ENCODE assay signal across 9 cellular contexts in the genomic region with DNA sequence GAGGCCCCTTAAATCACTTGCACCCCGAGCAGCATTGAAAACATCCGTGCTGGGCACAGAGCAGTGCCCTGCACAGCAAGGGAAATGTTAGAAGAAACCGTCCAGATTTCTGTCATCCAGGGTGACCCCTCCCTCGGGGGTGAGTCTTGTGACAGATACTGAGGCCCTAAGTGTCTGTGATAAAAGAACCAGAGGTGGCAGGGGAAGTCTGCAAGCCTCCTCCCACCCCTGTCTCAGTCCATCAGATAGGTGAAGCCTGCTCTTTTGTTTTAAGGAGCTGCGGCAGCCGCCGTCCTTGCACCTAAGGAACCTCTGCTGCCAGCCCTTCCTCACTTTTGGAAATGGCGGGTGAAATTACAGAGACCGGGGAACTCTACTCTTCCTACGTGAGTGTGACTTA. TPM values are rescaled to one million over a fixed set of nuclear protein-coding genes. Genes with fewer than 3 reads are reported as not detected.
DNase-seq lines count a peak whose midpoint lies in the region; ATAC-seq, FAIRE-seq and TF ChIP-seq lines count a peak whose summit lies in the region.
"Had no signal": no experiment of that assay in that cellular context is flagged by ENCODE, and none has a peak within 500 bp of the region (broad histone marks: within the 10 kb centered on the region; RNA-seq: fewer than 3 reads in every experiment).

No MANE protein-coding gene starts in this region.

- peaks cover 6 to 13% of the 10 kb centered on the region in 2 experiments; a peak in 3 of 4 replicates for H3K36me3 ChIP-seq in GM12878 (ENCODE audit: control insufficient read depth in 2 of 2, insufficient read depth in 2 of 2, low read length in 1 of 2)
- H3K36me3 ChIP-seq in urinary bladder (ENCODE audit: insufficient read depth): no peaks in the 10 kb centered on the region

- intact Hi-C loops in GM12878 (cut with micrococcal nuclease; ENCODE audit: unreplicated experiment): no loop called here

- H3K36me3 Mint-ChIP-seq in activated naive CD4-positive, alpha-beta T cell treated with anti-CD3 and anti-CD28 coated beads, Interleukin-2, amount 50 U/mL, for 24 hours: peaks cover 8% of the 10 kb centered on the region
- H3K36me3 Mint-ChIP-seq in activated naive CD4-positive, alpha-beta T cell treated with anti-CD3 and anti-CD28 coated beads, Interleukin-2, amount 50 U/mL, for 72 hours: peaks cover 10 to 27% of the 10 kb centered on the region in 2 donors
- peaks cover 11% of the 10 kb centered on the region for H3K36me3 Mint-ChIP-seq in memory B cell

- FAIRE-seq in GM12878 (lab: Jason Lieb, UNC): no peak

- peak overlapping the region; percentile 99 for H3K4me3 Mint-ChIP-seq in activated naive CD4-positive, alpha-beta T cell treated with anti-CD3 and anti-CD28 coated beads, Interleukin-2, amount 50 U/mL, for 24 hours
- peak overlapping the region; percentile 94 for H3K4me3 Mint-ChIP-seq in memory B cell

- peak overlapping the region; percentile 73 for H3K4me3 ChIP-seq in GM12878
- peak overlapping the region; percentile 71 for H3K4me3 ChIP-seq in urinary bladder (ENCODE audit: low read depth, low read length)

- H3K9ac ChIP-seq in GM12878 (ENCODE audit: control insufficient read depth, insufficient read depth, low read length): peak overlapping the region; percentile 83

- in situ Hi-C loops in GM12878 (cut with MboI): no loop called here

- no peak for TF ChIP-seq POLR2A in GM12878 (IDR thresholded peaks at IDR 0.05; ENCODE audit: low read depth, low read length)

- H3K27ac ChIP-seq in GM12878 (ENCODE audit: control insufficient read depth, insufficient read depth) (no peak overlapping the region), urinary bladder (ENCODE audit: low read depth) (no peak overlapping the region)

- H2AFZ ChIP-seq in GM12878 (ENCODE audit: control insufficient read depth, low read depth, low read length): no peak overlapping the region

- RAD21 ChIA-PET in GM12878 (lab: Charles Lee; ENCODE audit: unreplicated experiment): interaction anchor here (0.6 to 3.1 kb wide), 9 partner anchors 18 to 395 kb away, joined by 3 to 11 read pairs (median 4); a partner anchor contains a TSS

- no peak overlapping the region for H3K27ac Mint-ChIP-seq in activated naive CD4-positive, alpha-beta T cell treated with anti-CD3 and anti-CD28 coated beads, Interleukin-2, amount 50 U/mL, for 24 hours
- peak overlapping the region in 1 of 2 donors; percentile 94 for H3K27ac Mint-ChIP-seq in activated naive CD4-positive, alpha-beta T cell treated with anti-CD3 and anti-CD28 coated beads, Interleukin-2, amount 50 U/mL, for 72 hours
- no peak overlapping the region for H3K27ac Mint-ChIP-seq in memory B cell

- POLR2A ChIA-PET in GM12878 (lab: Charles Lee): interaction anchor here (0.7 to 2.3 kb wide), 7 partner anchors 17 to 96 kb away, joined by 3 to 15 read pairs (median 5); a partner anchor contains a TSS

- no peak for TF ChIP-seq EP300 in GM12878 (IDR thresholded peaks at IDR 0.05; ENCODE audit: borderline replicate concordance in 1 of 2, control insufficient read depth in 1 of 2, low read depth in 2 of 2, low read length in 2 of 2)

- H3K9me3 Mint-ChIP-seq in activated naive CD4-positive, alpha-beta T cell treated with anti-CD3 and anti-CD28 coated beads, Interleukin-2, amount 50 U/mL, for 24 hours: no peaks in the 10 kb centered on the region
- no peaks in the 10 kb centered on the region for H3K9me3 Mint-ChIP-seq in activated naive CD4-positive, alpha-beta T cell treated with anti-CD3 and anti-CD28 coated beads, Interleukin-2, amount 50 U/mL, for 72 hours
- H3K9me3 Mint-ChIP-seq in memory B cell: no peaks in the 10 kb centered on the region

- no peaks in the 10 kb centered on the region; the same call in 1 of the 2 replicates for H4K20me1 ChIP-seq in GM12878 (ENCODE audit: control insufficient read depth, insufficient read depth)

- peaks cover 28% of the 10 kb centered on the region for H3K4me1 ChIP-seq in GM12878 (ENCODE audit: control insufficient read depth, insufficient read depth, low read length)
- no peaks in the 10 kb centered on the region for H3K4me1 ChIP-seq in urinary bladder (ENCODE audit: insufficient read depth)

- no peaks in the 10 kb centered on the region for H3K27me3 ChIP-seq in GM12878 (replicated peaks in 1 of 2; ENCODE audit: control insufficient read depth in 2 of 2, insufficient read depth in 2 of 2, low read length in 1 of 2)

- H3K9me3 ChIP-seq in GM12878 (replicated peaks; ENCODE audit: control insufficient read depth, insufficient read depth, low read length): no peaks in the 10 kb centered on the region

- CTCF ChIA-PET in GM12878 (lab: Yijun Ruan, JAX): interaction anchor here (1.6 to 3.4 kb wide), 4 partner anchors 15 to 40 kb away, joined by 3 to 17 read pairs (median 14); a partner anchor contains a TSS

- no peak for TF ChIP-seq RAD21 in GM12878 (IDR thresholded peaks at IDR 0.05; ENCODE audit: insufficient read depth, low read depth, low read length)

- no peak for ATAC-seq in activated naive CD4-positive, alpha-beta T cell treated with anti-CD3 and anti-CD28 coated beads, Interleukin-2, amount 50 U/mL, for 72 hours
- ATAC-seq in GM12878: peak; percentile 1; the same call in 1 of the 3 replicates
- ATAC-seq in memory B cell (ENCODE audit: low read depth): no peak
- ATAC-seq in HG03045 (IDR thresholded peaks at IDR 0.05; ENCODE audit: unreplicated experiment): no peak
- ATAC-seq in HG03378 (IDR thresholded peaks at IDR 0.05; ENCODE audit: unreplicated experiment): no peak

- SMC1A ChIA-PET in GM12878 (lab: Charles Lee; ENCODE audit: uncharacterized antibody, unreplicated experiment): interaction anchor here (0.8 to 3.5 kb wide), 8 partner anchors 16 to 184 kb away, joined by 3 to 13 read pairs (median 5); no protein-coding TSS in a partner anchor

- WGBS in GM12878 (ENCODE audit: insufficient coverage, insufficient replicate concordance, low lambda C conversion rate, missing lambda C conversion rate): 28% methylated on average over 10 of the region's 10 CpGs
- whole genome bisulfite sequencing in urinary bladder: 32% methylated on average over 10 of the region's 10 CpGs

- no peaks in the 10 kb centered on the region for H3K27me3 Mint-ChIP-seq in activated naive CD4-positive, alpha-beta T cell treated with anti-CD3 and anti-CD28 coated beads, Interleukin-2, amount 50 U/mL, for 24 hours
- no peaks in the 10 kb centered on the region for H3K27me3 Mint-ChIP-seq in memory B cell

- no peak for TF ChIP-seq CTCF in GM12878 (IDR thresholded peaks at IDR 0.05 in 2 of 3, conservative IDR thresholded peaks at IDR 0.05 in 1 of 3; ENCODE audit: control insufficient read depth in 2 of 3, extremely low read depth in 1 of 3, insufficient read depth in 1 of 3, low read depth in 3 of 3, low read length in 3 of 3)

- peaks cover 72% of the 10 kb centered on the region for H3K4me1 Mint-ChIP-seq in activated naive CD4-positive, alpha-beta T cell treated with anti-CD3 and anti-CD28 coated beads, Interleukin-2, amount 50 U/mL, for 24 hours
- H3K4me1 Mint-ChIP-seq in memory B cell: peaks cover 36% of the 10 kb centered on the region

- peaks cover 16% of the 10 kb centered on the region for H3K79me2 ChIP-seq in GM12878 (ENCODE audit: control insufficient read depth, insufficient read depth, low read length)

- BruUV-seq in GM12878 (replicated peaks; lab: Mats Ljungman, UMichigan): no TSS peak

- DNase-seq in activated naive CD4-positive, alpha-beta T cell treated with anti-CD3 and anti-CD28 coated beads, Interleukin-2, amount 50 U/mL, for 72 hours (ENCODE audit: low spot score in 2 of 2): no peak
- DNase-seq in GM12878 (ENCODE audit: low read depth, low spot score): no peak
- DNase-seq in memory B cell (ENCODE audit: low spot score in 2 of 2): no peak
- DNase-seq in Kasumi-1 (lab: John Stamatoyannopoulos, UW): no peak

- peak overlapping the region; percentile 95 for H3K4me2 ChIP-seq in GM12878 (ENCODE audit: control insufficient read depth, insufficient read depth)

RNA-seq across cellular contexts. Expression of a gene that starts 0.8 kb away (rescaled TPM):
- 10 to 100 TPM; 38.2 to 57.2 TPM for total RNA-seq in activated naive CD4-positive, alpha-beta T cell treated with anti-CD3 and anti-CD28 coated beads, Interleukin-2, amount 50 U/mL, for 72 hours
- total RNA-seq in GM12878 (2013; cell fraction: nucleolus; rRNA removed): 68.1 and 91.4 TPM in 2 replicates
- total RNA-seq in GM12878 (2014; rRNA removed) (16.3 and 16.7 TPM in 2 replicates), GM12878 (2014; rRNA removed; fragmentation: Illumina TruSeq; extraction: Trizol) (27.5 and 28.0 TPM in 2 replicates), GM12878 (2021) (44.8 and 45.3 TPM in 2 replicates), urinary bladder (20.7 TPM)
- 36.0 TPM for polyA plus RNA-seq in GM12878 (2011; ENCODE audit: low read depth)
- polyA plus RNA-seq in GM12878 (2011; rRNA removed) (23.2 and 26.7 TPM in 2 replicates), GM12878 (2014; fragmentation: Illumina TruSeq; extraction: Trizol) (17.9 and 26.4 TPM in 2 replicates), GM12878 (2014; fragmentation: Nextera tagmentation; extraction: Ambion mirVana) (1 to 10 TPM; 3.5 to 4.5 TPM), GM12878 (2014; rRNA removed) (43.2 and 46.4 TPM in 2 replicates), GM12878 (2016; fragmentation: Nextera tagmentation; extraction: Ambion mirVana) (10 to 100 TPM; 33.9 to 36.4 TPM), urinary bladder (33.3 TPM)
- 31.5 and 40.8 TPM in 2 replicates for polyA plus RNA-seq in GM12878 (2011; cell fraction: cytosol; rRNA removed)
- 150 and 164 TPM in 2 replicates for polyA plus RNA-seq in GM12878 (2011; cell fraction: nucleus; rRNA removed)
- 40.0 and 45.4 TPM in 2 replicates for polyA plus RNA-seq in GM12878 (2012)
- polyA minus RNA-seq in GM12878 (2011; rRNA and poly(A)+ RNA removed): 18.9 and 36.0 TPM in 2 replicates
- polyA minus RNA-seq in GM12878 (2011; cell fraction: cytosol; rRNA and poly(A)+ RNA removed): 6.5 and 9.3 TPM in 2 replicates
- polyA minus RNA-seq in GM12878 (2011; cell fraction: nucleus; rRNA and poly(A)+ RNA removed): 29.6 and 34.8 TPM in 2 replicates

RNA-seq across cellular contexts. Expression of a gene that starts 28.6 kb away (rescaled TPM):
- 100 to 1,000 TPM in 1 of 2 donors, 10 to 100 TPM in 1; 59.0 to 114 TPM for total RNA-seq in activated naive CD4-positive, alpha-beta T cell treated with anti-CD3 and anti-CD28 coated beads, Interleukin-2, amount 50 U/mL, for 72 hours
- 10.8 and 11.9 TPM in 2 replicates for total RNA-seq in GM12878 (2013; cell fraction: nucleolus; rRNA removed)
- total RNA-seq in GM12878 (2014; rRNA removed): 24.7 and 27.4 TPM in 2 replicates
- 21.5 and 23.5 TPM in 2 replicates for total RNA-seq in GM12878 (2014; rRNA removed; fragmentation: Illumina TruSeq; extraction: Trizol)
- 52.9 and 53.2 TPM in 2 replicates for total RNA-seq in GM12878 (2021)
- 13.3 TPM for polyA plus RNA-seq in GM12878 (2011; ENCODE audit: low read depth)
- 35.4 and 61.6 TPM in 2 replicates for polyA plus RNA-seq in GM12878 (2011; rRNA removed)
- 72.8 and 76.3 TPM in 2 replicates for polyA plus RNA-seq in GM12878 (2011; cell fraction: cytosol; rRNA removed)
- polyA plus RNA-seq in GM12878 (2011; cell fraction: nucleus; rRNA removed): 42.6 and 58.8 TPM in 2 replicates
- 27.8 and 28.5 TPM in 2 replicates for polyA plus RNA-seq in GM12878 (2012)
- 21.5 and 39.2 TPM in 2 replicates for polyA plus RNA-seq in GM12878 (2014; fragmentation: Illumina TruSeq; extraction: Trizol)
- polyA plus RNA-seq in GM12878 (2014; fragmentation: Nextera tagmentation; extraction: Ambion mirVana): 10 to 100 TPM; 13.4 to 14.3 TPM
- polyA plus RNA-seq in GM12878 (2014; rRNA removed): 38.8 and 41.3 TPM in 2 replicates
- polyA plus RNA-seq in GM12878 (2016; fragmentation: Nextera tagmentation; extraction: Ambion mirVana): 10 to 100 TPM; 57.3 to 61.2 TPM
- polyA minus RNA-seq in GM12878 (2011; rRNA and poly(A)+ RNA removed): 49.8 and 66.4 TPM in 2 replicates
- polyA minus RNA-seq in GM12878 (2011; cell fraction: cytosol; rRNA and poly(A)+ RNA removed): 24.6 and 28.6 TPM in 2 replicates
- polyA minus RNA-seq in GM12878 (2011; cell fraction: nucleus; rRNA and poly(A)+ RNA removed): 8.5 and 14.5 TPM in 2 replicates
- 8.5 TPM for total RNA-seq in urinary bladder
- 16.7 TPM for polyA plus RNA-seq in urinary bladder

RNA-seq across cellular contexts. Expression of a gene that starts 39.9 kb away (rescaled TPM):
- total RNA-seq in activated naive CD4-positive, alpha-beta T cell treated with anti-CD3 and anti-CD28 coated beads, Interleukin-2, amount 50 U/mL, for 72 hours: 1 to 10 TPM; 3.4 to 4.0 TPM
- 7.8 and 10.2 TPM in 2 replicates for total RNA-seq in GM12878 (2013; cell fraction: nucleolus; rRNA removed)
- total RNA-seq in GM12878 (2014; rRNA removed) (1.1 and 1.5 TPM in 2 replicates), GM12878 (2014; rRNA removed; fragmentation: Illumina TruSeq; extraction: Trizol) (1.7 and 2.0 TPM in 2 replicates), GM12878 (2021) (2.3 and 2.7 TPM in 2 replicates), urinary bladder (3.2 TPM)
- polyA plus RNA-seq in GM12878 (2011; ENCODE audit: low read depth): 9.9 TPM
- polyA plus RNA-seq in GM12878 (2011; rRNA removed) (4.5 and 5.6 TPM in 2 replicates), GM12878 (2014; fragmentation: Illumina TruSeq; extraction: Trizol) (1.9 and 3.1 TPM in 2 replicates), GM12878 (2014; fragmentation: Nextera tagmentation; extraction: Ambion mirVana) (under 1 TPM; 0.48 to 0.97 TPM), GM12878 (2014; rRNA removed) (3.6 and 5.6 TPM in 2 replicates), GM12878 (2016; fragmentation: Nextera tagmentation; extraction: Ambion mirVana) (1 to 10 TPM; 1.6 to 1.7 TPM), urinary bladder (6.7 TPM)
- polyA plus RNA-seq in GM12878 (2011; cell fraction: cytosol; rRNA removed): 4.4 and 4.5 TPM in 2 replicates
- polyA plus RNA-seq in GM12878 (2011; cell fraction: nucleus; rRNA removed): 4.2 and 8.4 TPM in 2 replicates
- 11.4 and 11.9 TPM in 2 replicates for polyA plus RNA-seq in GM12878 (2012)
- 2.7 and 4.6 TPM in 2 replicates for polyA minus RNA-seq in GM12878 (2011; rRNA and poly(A)+ RNA removed)
- polyA minus RNA-seq in GM12878 (2011; cell fraction: cytosol; rRNA and poly(A)+ RNA removed): 1.1 and 1.9 TPM in 2 replicates
- 0.48 and 0.86 TPM in 2 replicates for polyA minus RNA-seq in GM12878 (2011; cell fraction: nucleus; rRNA and poly(A)+ RNA removed)
- total RNA-seq: RPMI7951 had no signal
